6 cellular contexts compared by ENCODE assay signal in the genomic region with DNA sequence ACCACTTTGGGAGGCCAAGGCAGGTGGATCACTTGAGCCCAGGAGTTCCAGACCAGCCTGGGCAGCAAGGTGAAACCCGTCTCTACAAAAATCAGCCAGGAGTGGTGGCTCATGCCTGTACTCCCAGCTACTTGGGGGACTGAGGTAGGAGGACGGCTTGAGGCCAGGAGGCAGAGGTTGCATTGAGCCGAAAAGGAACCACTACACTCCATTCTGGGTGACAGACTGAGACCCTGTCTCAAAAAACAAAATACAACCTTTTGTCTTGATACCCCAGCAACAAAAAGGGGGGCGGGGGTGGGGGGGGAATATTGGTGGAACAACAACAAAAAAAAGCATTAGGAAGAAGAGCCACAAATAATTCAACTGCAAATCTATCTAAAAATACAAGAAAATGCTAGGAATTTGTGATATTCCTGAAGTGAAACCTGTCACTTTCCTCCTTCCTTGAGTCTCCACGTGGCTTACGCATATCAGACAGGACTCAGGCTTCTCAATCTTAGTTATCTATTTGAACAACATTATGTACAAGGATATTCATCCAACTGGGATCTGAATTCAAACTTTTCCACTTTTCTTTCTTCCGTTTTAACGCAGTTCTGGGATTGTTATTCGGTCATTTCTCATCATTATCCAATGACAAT. TPM values are rescaled to one million over a fixed set of nuclear protein-coding genes. Genes with fewer than 3 reads are reported as not detected.
DNase-seq lines count a peak whose midpoint lies in the region; ATAC-seq, FAIRE-seq and TF ChIP-seq lines count a peak whose summit lies in the region.

No MANE protein-coding gene starts in this region.

- no peak for TF ChIP-seq CTCF in GM12878 (IDR thresholded peaks at IDR 0.05 in 2 of 3, conservative IDR thresholded peaks at IDR 0.05 in 1 of 3; ENCODE audit: control insufficient read depth in 2 of 3, extremely low read depth in 1 of 3, insufficient read depth in 1 of 3, low read depth in 3 of 3, low read length in 3 of 3)
- no peak for TF ChIP-seq CTCF in neutrophil (IDR thresholded peaks at IDR 0.05)

- no peak for TF ChIP-seq POLR2A in GM12878 (IDR thresholded peaks at IDR 0.05; ENCODE audit: low read depth, low read length)

- no peaks in the 10 kb centered on the region for H3K27me3 Mint-ChIP-seq in IgD-negative memory B cell

- no peak for TF ChIP-seq RAD21 in GM12878 (IDR thresholded peaks at IDR 0.05; ENCODE audit: insufficient read depth, low read depth, low read length)

- DNase-seq in GM12878 (ENCODE audit: low read depth, low spot score) (no peak), NCI-H146 (lab: John Stamatoyannopoulos, UW) (no peak), KBM-7 (no peak), DMS153 (lab: John Stamatoyannopoulos, UW) (no peak)

- peak overlapping the region; percentile 93 to 99 (median 97) for H3K27ac Mint-ChIP-seq in IgD-negative memory B cell

- H3K4me3 Mint-ChIP-seq in IgD-negative memory B cell = peak overlapping the region; percentile 85 to 98 (median 95)

- CTCF ChIA-PET in GM12878 (lab: Yijun Ruan, JAX) = interaction anchor here (0.6 to 5.7 kb wide), 9 partner anchors 11 to 122 kb away, joined by 3 to 82 read pairs (median 6); a partner anchor contains a TSS

- H3K9ac ChIP-seq in GM12878 (ENCODE audit: control insufficient read depth, insufficient read depth, low read length) = peak overlapping the region; percentile 90

- RAD21 ChIA-PET in GM12878 (lab: Charles Lee; ENCODE audit: unreplicated experiment) = interaction anchor here (0.6 to 2.2 kb wide), 10 partner anchors 9 to 184 kb away, joined by 3 to 55 read pairs (median 3); a partner anchor contains a TSS

- TSS peak; percentile 92 for BruUV-seq in GM12878 (replicated peaks; lab: Mats Ljungman, UMichigan)

- no peak for TF ChIP-seq EP300 in GM12878 (IDR thresholded peaks at IDR 0.05; ENCODE audit: borderline replicate concordance in 1 of 2, control insufficient read depth in 1 of 2, low read depth in 2 of 2, low read length in 2 of 2)

- H3K27ac ChIP-seq in GM12878 (ENCODE audit: control insufficient read depth, insufficient read depth) (peak overlapping the region; percentile 90), neutrophil (peak overlapping the region; percentile 97)

- H3K36me3 ChIP-seq in GM12878 (ENCODE audit: control insufficient read depth in 2 of 2, insufficient read depth in 2 of 2, low read length in 1 of 2) (no peaks in the 10 kb centered on the region; a peak in 1 of 4 replicates), neutrophil (peaks cover 8% of the 10 kb centered on the region)

- peak; percentile 3; the same call in 1 of the 3 replicates for ATAC-seq in GM12878

- 11% methylated on average over 9 of the region's 9 CpGs for WGBS in GM12878 (ENCODE audit: insufficient coverage, insufficient replicate concordance, low lambda C conversion rate, missing lambda C conversion rate)

- POLR2A ChIA-PET in GM12878 (lab: Charles Lee) = interaction anchor here (1.0 to 2.3 kb wide), 8 partner anchors 10 to 180 kb away, joined by 3 to 29 read pairs (median 4); a partner anchor contains a TSS

- peaks cover 20% of the 10 kb centered on the region for H3K79me2 ChIP-seq in GM12878 (ENCODE audit: control insufficient read depth, insufficient read depth, low read length)

- H3K9me3 Mint-ChIP-seq in IgD-negative memory B cell = no peaks in the 10 kb centered on the region

- peak overlapping the region; percentile 81 for H3K4me2 ChIP-seq in GM12878 (ENCODE audit: control insufficient read depth, insufficient read depth)

- SMC1A ChIA-PET in GM12878 (lab: Charles Lee; ENCODE audit: uncharacterized antibody, unreplicated experiment) = interaction anchor here (0.6 to 2.1 kb wide), 9 partner anchors 11 to 168 kb away, joined by 3 to 30 read pairs (median 3); a partner anchor contains a TSS

- intact Hi-C loops in GM12878 (cut with micrococcal nuclease; ENCODE audit: unreplicated experiment) = no loop called here

- in situ Hi-C loops in GM12878 (cut with MboI) (no loop called here), KBM-7 (cut with MboI; ENCODE audit: low pct_unique_long_range_greater_than_20kb, low sequenced_read_pairs) (no loop called here)

- H3K4me1 Mint-ChIP-seq in IgD-negative memory B cell = peaks cover 21 to 35% (median 26%) of the 10 kb centered on the region in 3 donors

- H3K27me3 ChIP-seq in GM12878 (replicated peaks in 1 of 2; ENCODE audit: control insufficient read depth in 2 of 2, insufficient read depth in 2 of 2, low read length in 1 of 2) (no peaks in the 10 kb centered on the region), neutrophil (no peaks in the 10 kb centered on the region)

- no peaks in the 10 kb centered on the region for H4K20me1 ChIP-seq in GM12878 (ENCODE audit: control insufficient read depth, insufficient read depth)

- H3K4me3 ChIP-seq in GM12878 (peak overlapping the region; percentile 88), neutrophil (ENCODE audit: low read depth in 1 of 2, low read length in 1 of 2) (peak overlapping the region; percentile 66 to 85)

- no peak for FAIRE-seq in GM12878 (lab: Jason Lieb, UNC)

- H3K36me3 Mint-ChIP-seq in IgD-negative memory B cell = peaks cover 7% of the 10 kb centered on the region

- H3K4me1 ChIP-seq in GM12878 (ENCODE audit: control insufficient read depth, insufficient read depth, low read length) (peaks cover 5% of the 10 kb centered on the region; the same call in 1 of the 2 replicates), neutrophil (ENCODE audit: control insufficient read depth in 1 of 2, insufficient read depth in 1 of 2, low read depth in 1 of 2, low read length in 1 of 2) (peaks cover 20 to 22% of the 10 kb centered on the region in 2 experiments)

- peak overlapping the region; percentile 69 for H2AFZ ChIP-seq in GM12878 (ENCODE audit: control insufficient read depth, low read depth, low read length)

- H3K9me3 ChIP-seq in GM12878 (replicated peaks; ENCODE audit: control insufficient read depth, insufficient read depth, low read length) (no peaks in the 10 kb centered on the region), neutrophil (no peaks in the 10 kb centered on the region)

RNA-seq across cellular contexts. Expression of a gene that starts 1.2 kb away (rescaled TPM):
- polyA plus RNA-seq in IgD-negative memory B cell (19.2 TPM), GM12878 (2011; rRNA removed) (12.4 and 13.9 TPM in 2 replicates), GM12878 (2014; fragmentation: Illumina TruSeq; extraction: Trizol) (17.2 and 23.0 TPM in 2 replicates), GM12878 (2014; fragmentation: Nextera tagmentation; extraction: Ambion mirVana) (1 to 10 TPM; 4.6 to 6.2 TPM), GM12878 (2014; rRNA removed) (13.9 and 15.3 TPM in 2 replicates), GM12878 (2016; fragmentation: Nextera tagmentation; extraction: Ambion mirVana) (1 to 10 TPM; 7.8 to 8.9 TPM)
- total RNA-seq in GM12878 (2013; cell fraction: nucleolus; rRNA removed) = 40.4 and 55.4 TPM in 2 replicates
- total RNA-seq in GM12878 (2014; rRNA removed) (11.7 TPM in 2 replicates), GM12878 (2014; rRNA removed; fragmentation: Illumina TruSeq; extraction: Trizol) (10.8 and 12.0 TPM in 2 replicates), GM12878 (2021) (24.9 and 26.1 TPM in 2 replicates)
- polyA plus RNA-seq in GM12878 (2011; ENCODE audit: low read depth) = 12.4 TPM
- 11.7 and 12.3 TPM in 2 replicates for polyA plus RNA-seq in GM12878 (2011; cell fraction: cytosol; rRNA removed)
- polyA plus RNA-seq in GM12878 (2011; cell fraction: nucleus; rRNA removed) = 40.0 and 41.3 TPM in 2 replicates
- 17.9 and 18.6 TPM in 2 replicates for polyA plus RNA-seq in GM12878 (2012)
- 10.0 and 12.7 TPM in 2 replicates for polyA minus RNA-seq in GM12878 (2011; rRNA and poly(A)+ RNA removed)
- 3.9 and 7.0 TPM in 2 replicates for polyA minus RNA-seq in GM12878 (2011; cell fraction: cytosol; rRNA and poly(A)+ RNA removed)
- 9.7 and 17.4 TPM in 2 replicates for polyA minus RNA-seq in GM12878 (2011; cell fraction: nucleus; rRNA and poly(A)+ RNA removed)

RNA-seq across cellular contexts. Expression of a gene that starts 5.0 kb away (rescaled TPM):
- polyA plus RNA-seq in IgD-negative memory B cell (not detected), GM12878 (2011; rRNA removed) (0.10 TPM in 2 replicates), GM12878 (2014; fragmentation: Illumina TruSeq; extraction: Trizol) (0.14 and 0.22 TPM in 2 replicates), GM12878 (2014; fragmentation: Nextera tagmentation; extraction: Ambion mirVana) (under 1 TPM in 1 of 2 experiments, not detected in 1; 0.04 TPM), GM12878 (2014; rRNA removed) (0.14 and 0.22 TPM in 2 replicates), GM12878 (2016; fragmentation: Nextera tagmentation; extraction: Ambion mirVana) (not detected)
- total RNA-seq in GM12878 (2013; cell fraction: nucleolus; rRNA removed) = 0.39 TPM in 1 of 2 replicates, not detected in the other
- total RNA-seq in GM12878 (2014; rRNA removed) (not detected in 2 replicates), GM12878 (2014; rRNA removed; fragmentation: Illumina TruSeq; extraction: Trizol) (not detected in 2 replicates), GM12878 (2021) (0.13 and 0.16 TPM in 2 replicates)
- polyA plus RNA-seq in GM12878 (2011; ENCODE audit: low read depth) = 0.12 TPM
- 0.13 and 0.24 TPM in 2 replicates for polyA plus RNA-seq in GM12878 (2011; cell fraction: cytosol; rRNA removed)
- polyA plus RNA-seq in GM12878 (2011; cell fraction: nucleus; rRNA removed) = 0.16 TPM in 2 replicates
- polyA plus RNA-seq in GM12878 (2012) = 0.12 and 0.17 TPM in 2 replicates
- polyA minus RNA-seq in GM12878 (2011; rRNA and poly(A)+ RNA removed) = 0.22 TPM in 1 of 2 replicates, not detected in the other
- not detected in 2 replicates for polyA minus RNA-seq in GM12878 (2011; cell fraction: cytosol; rRNA and poly(A)+ RNA removed)
- 0.24 and 0.57 TPM in 2 replicates for polyA minus RNA-seq in GM12878 (2011; cell fraction: nucleus; rRNA and poly(A)+ RNA removed)

RNA-seq across cellular contexts. Expression of a gene that starts 25.5 kb away (rescaled TPM):
- polyA plus RNA-seq in IgD-negative memory B cell (not detected), GM12878 (2011; rRNA removed) (2.2 and 2.5 TPM in 2 replicates), GM12878 (2014; fragmentation: Illumina TruSeq; extraction: Trizol) (0.38 and 0.70 TPM in 2 replicates), GM12878 (2014; fragmentation: Nextera tagmentation; extraction: Ambion mirVana) (under 1 TPM; 0.13 to 0.18 TPM), GM12878 (2014; rRNA removed) (0.58 and 1.9 TPM in 2 replicates), GM12878 (2016; fragmentation: Nextera tagmentation; extraction: Ambion mirVana) (under 1 TPM; 0.09 to 0.14 TPM)
- total RNA-seq in GM12878 (2013; cell fraction: nucleolus; rRNA removed) = 0.79 and 1.3 TPM in 2 replicates
- total RNA-seq in GM12878 (2014; rRNA removed) (0.51 and 1.5 TPM in 2 replicates), GM12878 (2014; rRNA removed; fragmentation: Illumina TruSeq; extraction: Trizol) (0.36 and 0.78 TPM in 2 replicates), GM12878 (2021) (0.64 and 0.77 TPM in 2 replicates)
- polyA plus RNA-seq in GM12878 (2011; ENCODE audit: low read depth) = 0.16 TPM
- 3.1 and 4.4 TPM in 2 replicates for polyA plus RNA-seq in GM12878 (2011; cell fraction: cytosol; rRNA removed)
- 1.3 and 1.9 TPM in 2 replicates for polyA plus RNA-seq in GM12878 (2011; cell fraction: nucleus; rRNA removed)
- polyA plus RNA-seq in GM12878 (2012) = 0.12 and 0.73 TPM in 2 replicates
- polyA minus RNA-seq in GM12878 (2011; rRNA and poly(A)+ RNA removed) = 2.8 and 6.2 TPM in 2 replicates
- 1.6 and 2.0 TPM in 2 replicates for polyA minus RNA-seq in GM12878 (2011; cell fraction: cytosol; rRNA and poly(A)+ RNA removed)
- 3.5 and 6.3 TPM in 2 replicates for polyA minus RNA-seq in GM12878 (2011; cell fraction: nucleus; rRNA and poly(A)+ RNA removed)

RNA-seq across cellular contexts. Expression of a gene that starts 30.0 kb away (rescaled TPM):
- polyA plus RNA-seq in IgD-negative memory B cell = 0.18 TPM
- 0.51 and 0.69 TPM in 2 replicates for total RNA-seq in GM12878 (2013; cell fraction: nucleolus; rRNA removed)
- total RNA-seq in GM12878 (2014; rRNA removed) = 0.71 and 1.0 TPM in 2 replicates
- 0.31 and 0.32 TPM in 2 replicates for total RNA-seq in GM12878 (2014; rRNA removed; fragmentation: Illumina TruSeq; extraction: Trizol)
- total RNA-seq in GM12878 (2021) = 1.1 and 1.2 TPM in 2 replicates
- polyA plus RNA-seq in GM12878 (2011; ENCODE audit: low read depth) = 0.33 TPM
- 0.97 and 1.2 TPM in 2 replicates for polyA plus RNA-seq in GM12878 (2011; rRNA removed)
- 0.96 and 1.5 TPM in 2 replicates for polyA plus RNA-seq in GM12878 (2011; cell fraction: cytosol; rRNA removed)
- polyA plus RNA-seq in GM12878 (2011; cell fraction: nucleus; rRNA removed) = 4.4 and 6.4 TPM in 2 replicates
- polyA plus RNA-seq in GM12878 (2012) = 0.19 and 0.28 TPM in 2 replicates
- polyA plus RNA-seq in GM12878 (2014; fragmentation: Illumina TruSeq; extraction: Trizol) = 0.32 and 0.79 TPM in 2 replicates
- under 1 TPM; 0.32 to 0.46 TPM for polyA plus RNA-seq in GM12878 (2014; fragmentation: Nextera tagmentation; extraction: Ambion mirVana)
- 0.53 and 1.4 TPM in 2 replicates for polyA plus RNA-seq in GM12878 (2014; rRNA removed)
- polyA plus RNA-seq in GM12878 (2016; fragmentation: Nextera tagmentation; extraction: Ambion mirVana) = under 1 TPM; 0.27 to 0.82 TPM
- polyA minus RNA-seq in GM12878 (2011; rRNA and poly(A)+ RNA removed) = 0.98 and 1.5 TPM in 2 replicates
- polyA minus RNA-seq in GM12878 (2011; cell fraction: cytosol; rRNA and poly(A)+ RNA removed) = 0.31 TPM in 1 of 2 replicates, not detected in the other
- polyA minus RNA-seq in GM12878 (2011; cell fraction: nucleus; rRNA and poly(A)+ RNA removed) = 0.38 and 0.97 TPM in 2 replicates

RNA-seq across cellular contexts. Expression of a gene that starts 50.1 kb away (rescaled TPM):
- polyA plus RNA-seq in IgD-negative memory B cell = 129 TPM
- total RNA-seq in GM12878 (2013; cell fraction: nucleolus; rRNA removed) = 37.8 and 38.9 TPM in 2 replicates
- total RNA-seq in GM12878 (2014; rRNA removed) = 78.1 and 79.8 TPM in 2 replicates
- total RNA-seq in GM12878 (2014; rRNA removed; fragmentation: Illumina TruSeq; extraction: Trizol) = 47.3 and 51.7 TPM in 2 replicates
- 101 and 102 TPM in 2 replicates for total RNA-seq in GM12878 (2021)
- polyA plus RNA-seq in GM12878 (2011; ENCODE audit: low read depth) = 72.3 TPM
- polyA plus RNA-seq in GM12878 (2011; rRNA removed) = 42.5 and 68.9 TPM in 2 replicates
- 45.6 and 45.9 TPM in 2 replicates for polyA plus RNA-seq in GM12878 (2011; cell fraction: cytosol; rRNA removed)
- polyA plus RNA-seq in GM12878 (2011; cell fraction: nucleus; rRNA removed) = 245 and 345 TPM in 2 replicates
- polyA plus RNA-seq in GM12878 (2012) = 80.4 and 88.1 TPM in 2 replicates
- 63.7 and 89.0 TPM in 2 replicates for polyA plus RNA-seq in GM12878 (2014; fragmentation: Illumina TruSeq; extraction: Trizol)
- polyA plus RNA-seq in GM12878 (2014; fragmentation: Nextera tagmentation; extraction: Ambion mirVana) = 10 to 100 TPM; 19.5 to 75.6 TPM
- polyA plus RNA-seq in GM12878 (2014; rRNA removed) = 98.7 and 106 TPM in 2 replicates
- polyA plus RNA-seq in GM12878 (2016; fragmentation: Nextera tagmentation; extraction: Ambion mirVana) = 10 to 100 TPM; 71.1 to 81.3 TPM
- polyA minus RNA-seq in GM12878 (2011; rRNA and poly(A)+ RNA removed) = 24.9 and 34.8 TPM in 2 replicates
- polyA minus RNA-seq in GM12878 (2011; cell fraction: cytosol; rRNA and poly(A)+ RNA removed) = 20.1 and 23.3 TPM in 2 replicates
- polyA minus RNA-seq in GM12878 (2011; cell fraction: nucleus; rRNA and poly(A)+ RNA removed) = 35.5 and 59.9 TPM in 2 replicates
